2 cellular contexts compared by ENCODE assay signal in the genomic region with DNA sequence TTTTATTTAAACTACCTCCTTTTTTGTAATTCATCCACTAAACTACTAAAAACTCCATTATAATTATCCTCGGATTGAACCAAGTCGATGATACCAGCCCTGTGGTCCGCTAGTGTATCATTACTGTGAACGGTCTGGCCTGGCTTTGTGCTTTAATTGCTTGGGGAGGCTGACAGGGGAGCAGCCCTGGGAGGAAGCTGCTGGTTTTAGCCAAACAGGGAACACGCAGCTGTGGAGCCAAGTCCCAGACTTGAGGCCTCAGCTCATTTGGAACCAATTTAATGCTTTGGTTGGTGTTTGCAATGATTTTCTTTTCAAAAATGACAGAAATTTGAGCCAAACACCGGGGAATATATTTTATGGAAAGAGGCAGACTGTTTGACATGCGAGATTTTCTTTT.
TF ChIP-seq lines count a peak whose summit lies in the region.

No MANE protein-coding gene starts in this region.

TF ChIP-seq in GM23338, 12 proteins besides CTCF, POLR2A, EP300 and RAD21 (continues in another document):
- TF ChIP-seq, protein P1, sequence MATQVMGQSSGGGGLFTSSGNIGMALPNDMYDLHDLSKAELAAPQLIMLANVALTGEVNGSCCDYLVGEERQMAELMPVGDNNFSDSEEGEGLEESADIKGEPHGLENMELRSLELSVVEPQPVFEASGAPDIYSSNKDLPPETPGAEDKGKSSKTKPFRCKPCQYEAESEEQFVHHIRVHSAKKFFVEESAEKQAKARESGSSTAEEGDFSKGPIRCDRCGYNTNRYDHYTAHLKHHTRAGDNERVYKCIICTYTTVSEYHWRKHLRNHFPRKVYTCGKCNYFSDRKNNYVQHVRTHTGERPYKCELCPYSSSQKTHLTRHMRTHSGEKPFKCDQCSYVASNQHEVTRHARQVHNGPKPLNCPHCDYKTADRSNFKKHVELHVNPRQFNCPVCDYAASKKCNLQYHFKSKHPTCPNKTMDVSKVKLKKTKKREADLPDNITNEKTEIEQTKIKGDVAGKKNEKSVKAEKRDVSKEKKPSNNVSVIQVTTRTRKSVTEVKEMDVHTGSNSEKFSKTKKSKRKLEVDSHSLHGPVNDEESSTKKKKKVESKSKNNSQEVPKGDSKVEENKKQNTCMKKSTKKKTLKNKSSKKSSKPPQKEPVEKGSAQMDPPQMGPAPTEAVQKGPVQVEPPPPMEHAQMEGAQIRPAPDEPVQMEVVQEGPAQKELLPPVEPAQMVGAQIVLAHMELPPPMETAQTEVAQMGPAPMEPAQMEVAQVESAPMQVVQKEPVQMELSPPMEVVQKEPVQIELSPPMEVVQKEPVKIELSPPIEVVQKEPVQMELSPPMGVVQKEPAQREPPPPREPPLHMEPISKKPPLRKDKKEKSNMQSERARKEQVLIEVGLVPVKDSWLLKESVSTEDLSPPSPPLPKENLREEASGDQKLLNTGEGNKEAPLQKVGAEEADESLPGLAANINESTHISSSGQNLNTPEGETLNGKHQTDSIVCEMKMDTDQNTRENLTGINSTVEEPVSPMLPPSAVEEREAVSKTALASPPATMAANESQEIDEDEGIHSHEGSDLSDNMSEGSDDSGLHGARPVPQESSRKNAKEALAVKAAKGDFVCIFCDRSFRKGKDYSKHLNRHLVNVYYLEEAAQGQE (IDR thresholded peaks at IDR 0.05; ENCODE audit: unreplicated experiment) = no peak
- TF ChIP-seq JUNB (IDR thresholded peaks at IDR 0.05; ENCODE audit: unreplicated experiment) (no peak), CREB1 (CRISPR knock-in tag; IDR thresholded peaks at IDR 0.05; ENCODE audit: low read depth) (no peak), STAT1 (IDR thresholded peaks at IDR 0.05; ENCODE audit: unreplicated experiment) (no peak), POLR2AphosphoS5 (IDR thresholded peaks at IDR 0.05; ENCODE audit: low read depth) (no peak), ZNF114 (CRISPR knock-in tag; IDR thresholded peaks at IDR 0.05) (no peak), ZNF331 (CRISPR knock-in tag; IDR thresholded peaks at IDR 0.05; ENCODE audit: low read depth) (no peak), EZH2 (IDR thresholded peaks at IDR 0.05; ENCODE audit: low read depth, unreplicated experiment) (no peak)
- TF ChIP-seq, protein P2, sequence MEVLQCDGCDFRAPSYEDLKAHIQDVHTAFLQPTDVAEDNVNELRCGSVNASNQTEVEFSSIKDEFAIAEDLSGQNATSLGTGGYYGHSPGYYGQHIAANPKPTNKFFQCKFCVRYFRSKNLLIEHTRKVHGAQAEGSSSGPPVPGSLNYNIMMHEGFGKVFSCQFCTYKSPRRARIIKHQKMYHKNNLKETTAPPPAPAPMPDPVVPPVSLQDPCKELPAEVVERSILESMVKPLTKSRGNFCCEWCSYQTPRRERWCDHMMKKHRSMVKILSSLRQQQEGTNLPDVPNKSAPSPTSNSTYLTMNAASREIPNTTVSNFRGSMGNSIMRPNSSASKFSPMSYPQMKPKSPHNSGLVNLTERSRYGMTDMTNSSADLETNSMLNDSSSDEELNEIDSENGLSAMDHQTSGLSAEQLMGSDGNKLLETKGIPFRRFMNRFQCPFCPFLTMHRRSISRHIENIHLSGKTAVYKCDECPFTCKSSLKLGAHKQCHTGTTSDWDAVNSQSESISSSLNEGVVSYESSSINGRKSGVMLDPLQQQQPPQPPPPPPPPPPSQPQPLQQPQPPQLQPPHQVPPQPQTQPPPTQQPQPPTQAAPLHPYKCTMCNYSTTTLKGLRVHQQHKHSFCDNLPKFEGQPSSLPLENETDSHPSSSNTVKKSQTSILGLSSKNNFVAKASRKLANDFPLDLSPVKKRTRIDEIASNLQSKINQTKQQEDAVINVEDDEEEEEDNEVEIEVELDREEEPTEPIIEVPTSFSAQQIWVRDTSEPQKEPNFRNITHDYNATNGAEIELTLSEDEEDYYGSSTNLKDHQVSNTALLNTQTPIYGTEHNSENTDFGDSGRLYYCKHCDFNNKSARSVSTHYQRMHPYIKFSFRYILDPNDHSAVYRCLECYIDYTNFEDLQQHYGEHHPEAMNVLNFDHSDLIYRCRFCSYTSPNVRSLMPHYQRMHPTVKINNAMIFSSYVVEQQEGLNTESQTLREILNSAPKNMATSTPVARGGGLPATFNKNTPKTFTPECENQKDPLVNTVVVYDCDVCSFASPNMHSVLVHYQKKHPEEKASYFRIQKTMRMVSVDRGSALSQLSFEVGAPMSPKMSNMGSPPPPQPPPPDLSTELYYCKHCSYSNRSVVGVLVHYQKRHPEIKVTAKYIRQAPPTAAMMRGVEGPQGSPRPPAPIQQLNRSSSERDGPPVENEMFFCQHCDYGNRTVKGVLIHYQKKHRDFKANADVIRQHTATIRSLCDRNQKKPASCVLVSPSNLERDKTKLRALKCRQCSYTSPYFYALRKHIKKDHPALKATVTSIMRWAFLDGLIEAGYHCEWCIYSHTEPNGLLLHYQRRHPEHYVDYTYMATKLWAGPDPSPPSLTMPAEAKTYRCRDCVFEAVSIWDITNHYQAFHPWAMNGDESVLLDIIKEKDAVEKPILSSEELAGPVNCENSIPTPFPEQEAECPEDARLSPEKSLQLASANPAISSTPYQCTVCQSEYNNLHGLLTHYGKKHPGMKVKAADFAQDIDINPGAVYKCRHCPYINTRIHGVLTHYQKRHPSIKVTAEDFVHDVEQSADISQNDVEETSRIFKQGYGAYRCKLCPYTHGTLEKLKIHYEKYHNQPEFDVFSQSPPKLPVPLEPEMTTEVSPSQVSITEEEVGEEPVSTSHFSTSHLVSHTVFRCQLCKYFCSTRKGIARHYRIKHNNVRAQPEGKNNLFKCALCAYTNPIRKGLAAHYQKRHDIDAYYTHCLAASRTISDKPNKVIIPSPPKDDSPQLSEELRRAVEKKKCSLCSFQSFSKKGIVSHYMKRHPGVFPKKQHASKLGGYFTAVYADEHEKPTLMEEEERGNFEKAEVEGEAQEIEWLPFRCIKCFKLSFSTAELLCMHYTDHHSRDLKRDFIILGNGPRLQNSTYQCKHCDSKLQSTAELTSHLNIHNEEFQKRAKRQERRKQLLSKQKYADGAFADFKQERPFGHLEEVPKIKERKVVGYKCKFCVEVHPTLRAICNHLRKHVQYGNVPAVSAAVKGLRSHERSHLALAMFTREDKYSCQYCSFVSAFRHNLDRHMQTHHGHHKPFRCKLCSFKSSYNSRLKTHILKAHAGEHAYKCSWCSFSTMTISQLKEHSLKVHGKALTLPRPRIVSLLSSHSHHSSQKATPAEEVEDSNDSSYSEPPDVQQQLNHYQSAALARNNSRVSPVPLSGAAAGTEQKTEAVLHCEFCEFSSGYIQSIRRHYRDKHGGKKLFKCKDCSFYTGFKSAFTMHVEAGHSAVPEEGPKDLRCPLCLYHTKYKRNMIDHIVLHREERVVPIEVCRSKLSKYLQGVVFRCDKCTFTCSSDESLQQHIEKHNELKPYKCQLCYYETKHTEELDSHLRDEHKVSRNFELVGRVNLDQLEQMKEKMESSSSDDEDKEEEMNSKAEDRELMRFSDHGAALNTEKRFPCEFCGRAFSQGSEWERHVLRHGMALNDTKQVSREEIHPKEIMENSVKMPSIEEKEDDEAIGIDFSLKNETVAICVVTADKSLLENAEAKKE (CRISPR knock-in tag; IDR thresholded peaks at IDR 0.05) = no peak
- TF ChIP-seq, protein P3, sequence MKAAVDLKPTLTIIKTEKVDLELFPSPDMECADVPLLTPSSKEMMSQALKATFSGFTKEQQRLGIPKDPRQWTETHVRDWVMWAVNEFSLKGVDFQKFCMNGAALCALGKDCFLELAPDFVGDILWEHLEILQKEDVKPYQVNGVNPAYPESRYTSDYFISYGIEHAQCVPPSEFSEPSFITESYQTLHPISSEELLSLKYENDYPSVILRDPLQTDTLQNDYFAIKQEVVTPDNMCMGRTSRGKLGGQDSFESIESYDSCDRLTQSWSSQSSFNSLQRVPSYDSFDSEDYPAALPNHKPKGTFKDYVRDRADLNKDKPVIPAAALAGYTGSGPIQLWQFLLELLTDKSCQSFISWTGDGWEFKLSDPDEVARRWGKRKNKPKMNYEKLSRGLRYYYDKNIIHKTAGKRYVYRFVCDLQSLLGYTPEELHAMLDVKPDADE (IDR thresholded peaks at IDR 0.05) = no peak

TF ChIP-seq in K562, 482 proteins besides CTCF, POLR2A, EP300 and RAD21:
- no peak for TF ChIP-seq FOXJ2 (tag; IDR thresholded peaks at IDR 0.05)
- no peak for TF ChIP-seq HCFC1 (IDR thresholded peaks at IDR 0.05; ENCODE audit: low read depth, low read length)
- TF ChIP-seq SIN3A (IDR thresholded peaks at IDR 0.05; ENCODE audit: borderline replicate concordance in 2 of 2, control insufficient read depth in 1 of 2, low read depth in 2 of 2, low read length in 2 of 2) = no peak
- no peak for TF ChIP-seq SRSF1 (IDR thresholded peaks at IDR 0.05; ENCODE audit: low read depth, low read length)
- TF ChIP-seq, protein P4, sequence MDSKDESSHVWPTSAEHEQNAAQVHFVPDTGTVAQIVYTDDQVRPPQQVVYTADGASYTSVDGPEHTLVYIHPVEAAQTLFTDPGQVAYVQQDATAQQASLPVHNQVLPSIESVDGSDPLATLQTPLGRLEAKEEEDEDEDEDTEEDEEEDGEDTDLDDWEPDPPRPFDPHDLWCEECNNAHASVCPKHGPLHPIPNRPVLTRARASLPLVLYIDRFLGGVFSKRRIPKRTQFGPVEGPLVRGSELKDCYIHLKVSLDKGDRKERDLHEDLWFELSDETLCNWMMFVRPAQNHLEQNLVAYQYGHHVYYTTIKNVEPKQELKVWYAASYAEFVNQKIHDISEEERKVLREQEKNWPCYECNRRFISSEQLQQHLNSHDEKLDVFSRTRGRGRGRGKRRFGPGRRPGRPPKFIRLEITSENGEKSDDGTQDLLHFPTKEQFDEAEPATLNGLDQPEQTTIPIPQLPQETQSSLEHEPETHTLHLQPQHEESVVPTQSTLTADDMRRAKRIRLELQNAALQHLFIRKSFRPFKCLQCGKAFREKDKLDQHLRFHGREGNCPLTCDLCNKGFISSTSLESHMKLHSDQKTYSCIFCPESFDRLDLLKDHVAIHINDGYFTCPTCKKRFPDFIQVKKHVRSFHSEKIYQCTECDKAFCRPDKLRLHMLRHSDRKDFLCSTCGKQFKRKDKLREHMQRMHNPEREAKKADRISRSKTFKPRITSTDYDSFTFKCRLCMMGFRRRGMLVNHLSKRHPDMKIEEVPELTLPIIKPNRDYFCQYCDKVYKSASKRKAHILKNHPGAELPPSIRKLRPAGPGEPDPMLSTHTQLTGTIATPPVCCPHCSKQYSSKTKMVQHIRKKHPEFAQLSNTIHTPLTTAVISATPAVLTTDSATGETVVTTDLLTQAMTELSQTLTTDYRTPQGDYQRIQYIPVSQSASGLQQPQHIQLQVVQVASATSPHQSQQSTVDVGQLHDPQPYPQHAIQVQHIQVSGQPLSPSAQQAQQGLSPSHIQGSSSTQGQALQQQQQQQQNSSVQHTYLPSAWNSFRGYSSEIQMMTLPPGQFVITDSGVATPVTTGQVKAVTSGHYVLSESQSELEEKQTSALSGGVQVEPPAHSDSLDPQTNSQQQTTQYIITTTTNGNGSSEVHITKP (IDR thresholded peaks at IDR 0.05; ENCODE audit: partially characterized antibody) = no peak
TF ChIP-seq in K562: peak in this region for 0.
